34 cellular contexts compared by ENCODE assay signal in genomic region chr1:177789956-177790355, GRCh38.
"Had no signal": no experiment of that assay in that cellular context is flagged by ENCODE, and none has a peak within 500 bp of the region (broad histone marks: within the 10 kb centered on the region; RNA-seq: fewer than 3 reads in every experiment).

No MANE protein-coding gene starts in this region.

- H2AFZ ChIP-seq: PC-9 had no signal

- H3K4me2 ChIP-seq: PC-9 had no signal

- ATAC-seq: Panc1, Right ventricle myocardium inferior, SK-N-SH treated with all-trans-retinoic acid at 6 μM for 48 hours, T-cell had no signal

- H3K9me3 ChIP-seq: MG63, SJCRH30 had no signal

- H3K27ac ChIP-seq: PC-9, RWPE1, SJCRH30, SK-N-MC had no signal

- DNase-seq: Kasumi-1, MG63, NCI-H1048, NCI-H1092 treated with DMSO at 0.1 percent for 48 hours, NCI-H1105 treated with DMSO at 0.1 percent for 48 hours, NCI-H1417, NCI-H1436, NCI-H146, NCI-H1694, NCI-H187, NCI-H1930, NCI-H2029 treated with DMSO at 0.1 percent for 48 hours, NCI-H2081 treated with DMSO at 0.1 percent for 48 hours, NCI-H2107, NCI-H2171, NCI-H226, NCI-H446 treated with DMSO at 0.1 percent for 48 hours, NCI-H510A, NCI-H524, NCI-H526, NCI-H69, NCI-H748 treated with DMSO at 0.1 percent for 48 hours, NCI-H82, PC-9, SHP77, SIG-M5, SJCRH30, T-cell had no signal

- H3K4me1 ChIP-seq: SJCRH30 had no signal

- FAIRE-seq: RCC 7860 had no signal

- H3K36me3 ChIP-seq: MG63, SJCRH30 had no signal

- H3K27me3 ChIP-seq: MG63, SJCRH30 had no signal

- H3K4me3 ChIP-seq: MG63, PC-9, SJCRH30, SK-N-MC had no signal
